17 cellular contexts compared by ENCODE assay signal in the genomic region with DNA sequence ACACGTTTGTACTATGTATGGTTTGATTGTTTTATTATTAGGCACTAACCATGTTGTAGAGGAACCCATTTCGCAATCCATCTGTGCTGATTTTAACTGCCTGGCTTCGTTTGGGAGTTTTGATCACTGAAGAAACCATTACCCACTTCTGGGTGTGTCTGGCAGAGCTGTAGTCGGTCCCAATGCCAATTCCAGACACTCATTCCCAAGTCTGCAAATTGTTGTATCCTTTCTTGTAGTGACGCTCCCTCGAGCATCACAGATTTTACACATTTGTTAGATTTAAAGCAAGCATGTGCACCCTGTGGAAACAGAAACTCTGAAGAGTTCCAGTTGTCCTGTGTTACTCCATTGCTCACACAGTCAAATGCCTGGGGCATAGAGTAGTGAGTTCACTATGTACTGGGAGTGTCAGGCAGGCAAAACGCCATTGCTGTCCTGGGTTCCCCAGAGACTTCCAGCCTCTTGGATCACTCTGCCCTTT. TPM values are rescaled to one million over a fixed set of nuclear protein-coding genes. Genes with fewer than 3 reads are reported as not detected.
DNase-seq lines count a peak whose midpoint lies in the region; ATAC-seq and TF ChIP-seq lines count a peak whose summit lies in the region.
"Had no signal": no experiment of that assay in that cellular context is flagged by ENCODE, and none has a peak within 500 bp of the region (broad histone marks: within the 10 kb centered on the region; RNA-seq: fewer than 3 reads in every experiment).

No MANE protein-coding gene starts in this region.

- H3K27ac ChIP-seq in RWPE1 (no peak overlapping the region), esophagus squamous epithelium (peak overlapping the region; percentile 58 to 86 (median 74)), left lung (no peak overlapping the region), tibial artery (no peak overlapping the region)
- H3K27ac ChIP-seq: neutrophil, thoracic aorta had no signal

- POLR2A ChIA-PET in RWPE1 (lab: Yijun Ruan, JAX; ENCODE audit: low non-redundant PET): no interaction called here

- H3K4me3 Mint-ChIP-seq in activated naive CD8-positive, alpha-beta T cell treated with anti-CD3 and anti-CD28 coated beads, Interleukin-2, amount 50 U/mL, for 24 hours: no peak overlapping the region

- H3K4me1 ChIP-seq in esophagus squamous epithelium: peaks cover 8 to 69% (median 13%) of the 10 kb centered on the region in 3 donors
- no peaks in the 10 kb centered on the region for H3K4me1 ChIP-seq in left lung
- H3K4me1 ChIP-seq in tibial artery: peaks cover 0 to 6% (median 0%) of the 10 kb centered on the region in 4 donors

- peak; percentile 17 for ATAC-seq in left lung
- ATAC-seq in activated naive CD8-positive, alpha-beta T cell treated with anti-CD3 and anti-CD28 coated beads, Interleukin-2, amount 50 U/mL, for 24 hours: no peak

- H3K9me3 Mint-ChIP-seq in activated naive CD8-positive, alpha-beta T cell treated with anti-CD3 and anti-CD28 coated beads, Interleukin-2, amount 50 U/mL, for 24 hours: no peaks in the 10 kb centered on the region

- TF ChIP-seq POLR2A in esophagus squamous epithelium (IDR thresholded peaks at IDR 0.05): no peak

- H3K27ac Mint-ChIP-seq in activated naive CD8-positive, alpha-beta T cell treated with anti-CD3 and anti-CD28 coated beads, Interleukin-2, amount 50 U/mL, for 24 hours: no peak overlapping the region

- H3K36me3 Mint-ChIP-seq in activated naive CD8-positive, alpha-beta T cell treated with anti-CD3 and anti-CD28 coated beads, Interleukin-2, amount 50 U/mL, for 24 hours (ENCODE audit: low read depth): no peaks in the 10 kb centered on the region

- H3K27me3 Mint-ChIP-seq in activated naive CD8-positive, alpha-beta T cell treated with anti-CD3 and anti-CD28 coated beads, Interleukin-2, amount 50 U/mL, for 24 hours: peaks cover 20% of the 10 kb centered on the region

- peaks cover 0 to 27% (median 0%) of the 10 kb centered on the region in 4 donors for H3K27me3 ChIP-seq in esophagus squamous epithelium
- H3K27me3 ChIP-seq in left lung: peaks cover 0 to 4% of the 10 kb centered on the region in 2 donors
- peaks cover 0 to 9% of the 10 kb centered on the region in 2 donors for H3K27me3 ChIP-seq in tibial artery

- H3K9me3 ChIP-seq in esophagus squamous epithelium: no peaks in the 10 kb centered on the region
- H3K9me3 ChIP-seq in left lung: no peaks in the 10 kb centered on the region
- H3K9me3 ChIP-seq in tibial artery: no peaks in the 10 kb centered on the region
- H3K9me3 ChIP-seq: neutrophil, thoracic aorta had no signal

- no peak overlapping the region for H3K4me3 ChIP-seq in esophagus squamous epithelium
- no peak overlapping the region for H3K4me3 ChIP-seq in left lung
- H3K4me3 ChIP-seq in tibial artery: no peak overlapping the region
- H3K4me3 ChIP-seq: thoracic aorta had no signal

- no peaks in the 10 kb centered on the region for H3K36me3 ChIP-seq in esophagus squamous epithelium
- H3K36me3 ChIP-seq in left lung: no peaks in the 10 kb centered on the region
- H3K36me3 ChIP-seq in tibial artery: no peaks in the 10 kb centered on the region
- H3K36me3 ChIP-seq: neutrophil, thoracic aorta had no signal

- no peaks in the 10 kb centered on the region for H3K4me1 Mint-ChIP-seq in activated naive CD8-positive, alpha-beta T cell treated with anti-CD3 and anti-CD28 coated beads, Interleukin-2, amount 50 U/mL, for 24 hours

- TF ChIP-seq CTCF in RWPE1 (conservative IDR thresholded peaks at IDR 0.05; ENCODE audit: low read depth): no peak
- no peak for TF ChIP-seq CTCF in esophagus squamous epithelium (IDR thresholded peaks at IDR 0.05)
- TF ChIP-seq CTCF in left lung (IDR thresholded peaks at IDR 0.05): no peak
- TF ChIP-seq CTCF in tibial artery (IDR thresholded peaks at IDR 0.05): no peak

- intact Hi-C loops in esophagus squamous epithelium (cut with DNase I) (loop anchor here (10.0 kb wide), 1 partner anchor 245 kb away; no protein-coding TSS in a partner anchor), left lung (cut with DNase I) (no loop called here), tibial artery (cut with DNase I; ENCODE audit: low total_unique reads) (no loop called here)

- WGBS in esophagus squamous epithelium, 2 donors: 27 to 39% methylated on average over 7 of the region's 7 CpGs

- DNase-seq in RWPE1 (ENCODE audit: low spot score): peak; percentile 34
- no peak for DNase-seq in esophagus squamous epithelium (lab: John Stamatoyannopoulos, UW)
- DNase-seq in left lung: no peak
- peak; percentile 46 to 73 for DNase-seq in tibial artery
- no peak for DNase-seq in stimulated activated CD8-positive, alpha-beta memory T cell treated with anti-CD3 and anti-CD28 coated beads, Interleukin-4, amount 100 ng/mL, for 48 hours
- DNase-seq in activated naive CD8-positive, alpha-beta T cell treated with anti-CD3 and anti-CD28 coated beads, Interleukin-2, amount 50 U/mL, for 24 hours: no peak
- no peak for DNase-seq in HUDEP-2 (lab: John Stamatoyannopoulos, UW; ENCODE audit: unreplicated experiment in 76 of 76)
- DNase-seq: activated CD4-positive, alpha-beta T cell treated with anti-CD3 and anti-CD28 coated beads, Interleukin-2, amount 50 U/mL, for 1 hour; activated naive CD4-positive, alpha-beta T cell; hippocampal formation; kidney glomerular epithelial cell; NCI-H2081; OCI-M1; stimulated activated CD4-positive, alpha-beta T cell treated with anti-CD3 and anti-CD28 coated beads, Interleukin-4, amount 100 ng/mL, for 24 hours had no signal

- CTCF ChIA-PET in RWPE1 (lab: Yijun Ruan, JAX): interaction anchor here (0.6 to 0.9 kb wide), 2 partner anchors 14 to 425 kb away, joined by 3 read pairs; no protein-coding TSS in a partner anchor

RNA-seq across cellular contexts. Expression of a gene that starts 31.0 kb away (rescaled TPM):
- 10 to 100 TPM; 68.7 to 98.8 (median 88.9) TPM for total RNA-seq in esophagus squamous epithelium
- total RNA-seq in left lung: 100 to 1,000 TPM; 102 to 110 TPM

RNA-seq across cellular contexts. Expression of a gene that starts 48.9 kb away (rescaled TPM):
- 100 to 1,000 TPM in 2 of 4 donors, 10 to 100 TPM in 2; 14.0 to 147 (median 109) TPM for total RNA-seq in esophagus squamous epithelium
- total RNA-seq in left lung: 100 to 1,000 TPM in 1 of 2 donors, 10 to 100 TPM in 1; 53.8 to 417 TPM
- total RNA-seq: endothelial cell of umbilical vein had no signal

Comparison
In these comparisons a context has a peak if more than half of its experiments do, and no peak if none do; other contexts are left out.
1. DNase-seq: peak in RWPE1 (single experiment) and tibial artery (2 of 2); none in esophagus squamous epithelium (single experiment), left lung (0 of 2), stimulated activated CD8-positive, alpha-beta memory T cell treated with anti-CD3 and anti-CD28 coated beads, Interleukin-4, amount 100 ng/mL, for 48 hours (single experiment), activated naive CD8-positive, alpha-beta T cell treated with anti-CD3 and anti-CD28 coated beads, Interleukin-2, amount 50 U/mL, for 24 hours (single experiment) and HUDEP-2 (0 of 76).
2. H3K27ac ChIP-seq: peak in esophagus squamous epithelium (4 of 4); none in RWPE1 (single experiment), left lung (0 of 2) and tibial artery (0 of 2).